1 cellular context compared by ENCODE assay signal in the genomic region with DNA sequence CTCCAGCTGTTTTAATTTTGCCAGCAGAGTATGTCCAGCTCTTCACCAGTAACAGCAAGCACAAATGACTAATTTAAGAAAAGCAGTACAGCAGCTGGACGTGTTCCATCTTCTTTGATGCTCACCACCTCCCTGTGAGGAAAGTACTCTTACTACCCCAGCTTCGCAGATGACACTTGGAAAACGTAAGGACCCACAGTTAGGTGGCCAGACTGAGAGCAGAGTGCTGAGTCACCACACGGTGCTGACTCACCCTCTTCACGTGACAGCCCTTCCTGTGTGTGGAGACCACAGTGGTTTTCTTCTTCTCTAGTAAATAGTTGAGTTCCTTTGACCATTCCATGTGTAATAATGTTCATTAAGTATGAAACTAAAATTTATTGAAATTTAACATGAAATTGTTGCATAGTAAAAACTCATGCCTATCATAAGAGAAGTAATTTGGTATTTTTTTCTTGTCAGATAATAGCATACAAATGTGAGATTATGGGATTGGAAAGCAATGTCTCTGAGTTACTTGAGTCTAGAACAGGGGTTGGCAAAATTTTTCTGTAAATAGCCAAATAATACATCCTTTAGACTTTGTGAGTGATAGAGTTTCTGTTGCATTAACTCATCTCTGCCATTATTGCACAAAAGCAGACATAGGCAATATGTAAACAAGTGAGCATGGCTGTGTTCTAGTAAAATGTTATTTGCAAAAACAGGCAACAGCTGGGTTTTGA.
A peak's percentile ranks its signal among the peaks of the same experiment; 100 is the strongest.
TF ChIP-seq lines count a peak whose summit lies in the region.

No MANE protein-coding gene starts in this region.

TF ChIP-seq in SK-N-SH, 30 proteins besides CTCF, POLR2A, EP300 and RAD21 (continued from another document):
- TF ChIP-seq, protein P1, sequence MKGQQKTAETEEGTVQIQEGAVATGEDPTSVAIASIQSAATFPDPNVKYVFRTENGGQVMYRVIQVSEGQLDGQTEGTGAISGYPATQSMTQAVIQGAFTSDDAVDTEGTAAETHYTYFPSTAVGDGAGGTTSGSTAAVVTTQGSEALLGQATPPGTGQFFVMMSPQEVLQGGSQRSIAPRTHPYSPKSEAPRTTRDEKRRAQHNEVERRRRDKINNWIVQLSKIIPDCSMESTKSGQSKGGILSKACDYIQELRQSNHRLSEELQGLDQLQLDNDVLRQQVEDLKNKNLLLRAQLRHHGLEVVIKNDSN (IDR thresholded peaks at IDR 0.05; ENCODE audit: borderline replicate concordance, low read depth), result peak; percentile 95
- TF ChIP-seq, protein P2, sequence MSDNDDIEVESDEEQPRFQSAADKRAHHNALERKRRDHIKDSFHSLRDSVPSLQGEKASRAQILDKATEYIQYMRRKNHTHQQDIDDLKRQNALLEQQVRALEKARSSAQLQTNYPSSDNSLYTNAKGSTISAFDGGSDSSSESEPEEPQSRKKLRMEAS (IDR thresholded peaks at IDR 0.05; ENCODE audit: low read depth), result peak; percentile 76; the same call in 1 of the 2 replicates
- peak; percentile 27; the same call in 1 of the 2 replicates for TF ChIP-seq ELF1 (IDR thresholded peaks at IDR 0.05)
- peak; percentile 39; the same call in 1 of the 2 replicates for TF ChIP-seq MEF2A (IDR thresholded peaks at IDR 0.05; ENCODE audit: borderline replicate concordance, low read depth)
- TF ChIP-seq FOXM1 (IDR thresholded peaks at IDR 0.05; ENCODE audit: low read depth), result 0 out of 2 replicates have a peak, but pooled peaks have one; percentile 15
- peak; percentile 60 for TF ChIP-seq PBX3 (IDR thresholded peaks at IDR 0.05)
- TF ChIP-seq POLR2AphosphoS5 (IDR thresholded peaks at IDR 0.05; ENCODE audit: low read depth, low read length), result peak; percentile 71; the same call in 1 of the 2 replicates
- peak; percentile 99 for TF ChIP-seq FOSL2 (IDR thresholded peaks at IDR 0.05; ENCODE audit: borderline replicate concordance, low read depth)
- TF ChIP-seq NRF1 (IDR thresholded peaks at IDR 0.05; ENCODE audit: low read depth, low read length), result no peak
- peak; percentile 85 for TF ChIP-seq TCF12 (IDR thresholded peaks at IDR 0.05)
- peak; percentile 50 for TF ChIP-seq USF2 (IDR thresholded peaks at IDR 0.05; ENCODE audit: borderline replicate concordance, low read depth, low read length)
- no peak for TF ChIP-seq EZH2phosphoT487 (IDR thresholded peaks at IDR 0.05; ENCODE audit: borderline replicate concordance, low read depth)
